1 cellular context compared by ENCODE assay signal in genomic region chrX:21926527-21927278, GRCh38.
TF ChIP-seq lines count a peak whose summit lies in the region.

No MANE protein-coding gene starts in this region.

TF ChIP-seq in GM12878, 131 proteins besides CTCF, POLR2A, EP300 and RAD21 (continued from another document):
- no peak for TF ChIP-seq ZNF384 (IDR thresholded peaks at IDR 0.05; ENCODE audit: borderline replicate concordance, low read depth, low read length)
- no peak for TF ChIP-seq IRF3 (IDR thresholded peaks at IDR 0.05)
- TF ChIP-seq RB1 (IDR thresholded peaks at IDR 0.05; ENCODE audit: borderline replicate concordance): no peak
- no peak for TF ChIP-seq KLF5 (IDR thresholded peaks at IDR 0.05; ENCODE audit: partially characterized antibody)
- no peak for TF ChIP-seq ESRRA (IDR thresholded peaks at IDR 0.05; ENCODE audit: low read length)
- peak; percentile 10; the same call in 1 of the 2 replicates for TF ChIP-seq RUNX3 (IDR thresholded peaks at IDR 0.05; ENCODE audit: low read length)
- TF ChIP-seq SUZ12 (IDR thresholded peaks at IDR 0.05; ENCODE audit: unreplicated experiment): no peak
